Comparison of ENCODE assay signal across 34 cellular contexts in the genomic region with DNA sequence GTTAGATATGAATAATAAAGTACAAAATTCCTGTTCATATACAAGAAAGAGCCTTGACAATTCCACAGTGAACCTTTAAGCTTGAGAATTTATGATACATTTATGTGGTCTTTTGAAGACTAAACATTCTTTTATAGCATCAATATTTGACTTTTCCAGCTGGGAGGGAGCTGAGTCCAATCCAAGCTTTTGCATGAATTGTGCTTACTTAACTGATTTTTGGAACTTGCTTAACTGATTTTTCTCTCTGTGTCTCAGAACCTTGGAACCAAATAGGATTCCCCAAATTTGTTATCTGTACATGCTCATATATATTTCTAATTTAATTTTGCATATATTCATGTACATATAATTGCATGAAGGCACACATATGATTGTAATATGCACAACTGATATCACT.
"Had no signal": no experiment of that assay in that cellular context is flagged by ENCODE, and none has a peak within 500 bp of the region (broad histone marks: within the 10 kb centered on the region; RNA-seq: fewer than 3 reads in every experiment).

No MANE protein-coding gene starts in this region.

- H3K36me3 ChIP-seq: MG63 had no signal

- H3K9ac ChIP-seq: KMS-11 had no signal

- H3K4me2 ChIP-seq: KMS-11 had no signal

- H3K4me3 ChIP-seq: MG63 had no signal

- DNase-seq: Karpas-422, Kasumi-1, MG63, MM.1S, MV-4-11, NCI-H1048, NCI-H1092, NCI-H1092 treated with DMSO at 0.1 percent for 48 hours, NCI-H1105, NCI-H1105 treated with DMSO at 0.1 percent for 48 hours, NCI-H1417, NCI-H1417 treated with DMSO at 0.1 percent for 48 hours, NCI-H1436, NCI-H1436 treated with DMSO at 0.1 percent for 48 hours, NCI-H146, NCI-H1694, NCI-H1694 treated with DMSO at 0.1 percent for 48 hours, NCI-H187, NCI-H187 treated with DMSO at 0.1 percent for 48 hours, NCI-H1930, NCI-H2029, NCI-H2029 treated with DMSO at 0.1 percent for 48 hours, NCI-H2081, NCI-H2081 treated with DMSO at 0.1 percent for 48 hours, NCI-H2107, NCI-H2171, NCI-H2171 treated with DMSO at 0.1 percent for 48 hours, NCI-H2227 treated with DMSO at 0.1 percent for 48 hours, NCI-H226, NCI-H345, NCI-H446, NCI-H446 treated with DMSO at 0.1 percent for 48 hours, NCI-H510A had no signal

- H3K9me3 ChIP-seq: MG63 had no signal

- H3K27ac ChIP-seq: KMS-11 had no signal
